In genomic region chr16:48384305-48384981, GRCh38 we compare ENCODE assay signal across 8 cellular contexts. TPM values are rescaled to one million over a fixed set of nuclear protein-coding genes. Genes with fewer than 3 reads are reported as not detected.
A peak's percentile ranks its signal among the peaks of the same experiment; 100 is the strongest.
DNase-seq lines count a peak whose midpoint lies in the region; ATAC-seq and TF ChIP-seq lines count a peak whose summit lies in the region.

No MANE protein-coding gene starts in this region.

- no peaks in the 10 kb centered on the region for H3K27me3 ChIP-seq in CD8-positive, alpha-beta T cell (ENCODE audit: insufficient read depth, low read length)
- H3K27me3 ChIP-seq in PC-9 (ENCODE audit: insufficient read depth, low read depth): no peaks in the 10 kb centered on the region

- no peak for TF ChIP-seq CTCF in CD8-positive, alpha-beta T cell (IDR thresholded peaks at IDR 0.05)
- TF ChIP-seq CTCF in PC-9 (conservative IDR thresholded peaks at IDR 0.05) (no peak), osteocyte (IDR thresholded peaks at IDR 0.05) (no peak)

- peaks cover 19% of the 10 kb centered on the region for H3K4me1 ChIP-seq in CD8-positive, alpha-beta T cell (ENCODE audit: insufficient read depth, low read length)
- H3K4me1 ChIP-seq in PC-9 (replicated peaks; ENCODE audit: insufficient read depth): peaks cover 31% of the 10 kb centered on the region

- no peaks in the 10 kb centered on the region for H3K36me3 ChIP-seq in CD8-positive, alpha-beta T cell (ENCODE audit: insufficient read depth, low read length)
- no peaks in the 10 kb centered on the region for H3K36me3 ChIP-seq in PC-9 (ENCODE audit: low read depth)

- no peaks in the 10 kb centered on the region for H3K9me2 ChIP-seq in PC-9 (ENCODE audit: insufficient read depth)

- CTCF ChIA-PET in CD8-positive, alpha-beta T cell (lab: Charles Lee): interaction anchor here (0.6 to 2.1 kb wide), 3 partner anchors 8 to 239 kb away, joined by 3 to 7 read pairs (median 4); no protein-coding TSS in a partner anchor
- CTCF ChIA-PET in PC-9 (lab: Charles Lee): no interaction called here

- POLR2A ChIA-PET in CD8-positive, alpha-beta T cell (lab: Charles Lee): interaction anchor here (0.9 to 2.4 kb wide), 9 partner anchors 11 to 246 kb away, joined by 3 to 10 read pairs (median 5); no protein-coding TSS in a partner anchor
- POLR2A ChIA-PET in PC-9 (lab: Charles Lee; ENCODE audit: unreplicated experiment): interaction anchor here (0.6 to 0.7 kb wide), 2 partner anchors 31 to 63 kb away, joined by 7 to 9 read pairs; no protein-coding TSS in a partner anchor

- peak; percentile 29 for ATAC-seq in CD8-positive, alpha-beta T cell
- peak; percentile 53 for ATAC-seq in GM18909 (IDR thresholded peaks at IDR 0.05; ENCODE audit: poor library complexity, unreplicated experiment)
- peak; percentile 40 for ATAC-seq in HG03095 (IDR thresholded peaks at IDR 0.05; ENCODE audit: unreplicated experiment)
- ATAC-seq in Right ventricle myocardium superior (ENCODE audit: poor library complexity): peak; percentile 66

- peak in 3 of 7 experiments; percentile 21 to 57 (median 29) for DNase-seq in CD8-positive, alpha-beta T cell
- DNase-seq in PC-9: peak in 1 of 2 experiments; percentile 55
- peak; percentile 78 for DNase-seq in Right ventricle myocardium superior
- DNase-seq in osteocyte (ENCODE audit: extremely low spot score, unreplicated experiment): no peak
- DNase-seq in kidney glomerular epithelial cell (lab: John Stamatoyannopoulos, UW): no peak

- H4K20me1 ChIP-seq in PC-9 (ENCODE audit: insufficient read depth): peaks cover 37% of the 10 kb centered on the region; the same call in 1 of the 2 replicates

- H2AFZ ChIP-seq in PC-9: peak overlapping the region; percentile 34

- H3K9me3 ChIP-seq in CD8-positive, alpha-beta T cell (ENCODE audit: low read length): no peaks in the 10 kb centered on the region
- H3K9me3 ChIP-seq in PC-9 (ENCODE audit: insufficient read depth, low read depth): no peaks in the 10 kb centered on the region

- H3K4me2 ChIP-seq in PC-9: peak overlapping the region; percentile 87

- H3F3A ChIP-seq in PC-9 (ENCODE audit: insufficient read depth, low read depth): peaks cover 11% of the 10 kb centered on the region; the same call in 1 of the 2 replicates

- H3K36me3 Mint-ChIP-seq in CD8-positive, alpha-beta T cell: peaks cover 4% of the 10 kb centered on the region
- H3K36me3 Mint-ChIP-seq in osteocyte (ENCODE audit: unreplicated experiment): no peaks in the 10 kb centered on the region

- H3K9me3 Mint-ChIP-seq in CD8-positive, alpha-beta T cell: no peaks in the 10 kb centered on the region
- no peaks in the 10 kb centered on the region for H3K9me3 Mint-ChIP-seq in osteocyte (ENCODE audit: unreplicated experiment)

- H3K4me3 Mint-ChIP-seq in CD8-positive, alpha-beta T cell: peak overlapping the region; percentile 86
- peak overlapping the region; percentile 90 for H3K4me3 Mint-ChIP-seq in osteocyte (ENCODE audit: unreplicated experiment)

- H3K27ac Mint-ChIP-seq in CD8-positive, alpha-beta T cell: peak overlapping the region; percentile 70
- H3K27ac Mint-ChIP-seq in osteocyte (ENCODE audit: unreplicated experiment): peak overlapping the region; percentile 95

- intact Hi-C loops in CD8-positive, alpha-beta T cell (cut with DNase I, micrococcal nuclease): loop anchor here (2.0 to 10.0 kb wide), 9 partner anchors 70 to 1710 kb away; partner anchors contain the start of genes ABCC11 (in 1 of the 2), C16orf87 (in 1 of the 2), DNAJA2 (in 1 of the 2) and ITFG1 (in 1 of the 2)
- intact Hi-C loops in PC-9 (cut with micrococcal nuclease; ENCODE audit: unreplicated experiment) (loop anchor here (2.0 kb wide), 1 partner anchor 24 kb away; no protein-coding TSS in a partner anchor), Right ventricle myocardium superior (cut with DNase I) (no loop called here)

- H3K4me3 ChIP-seq in CD8-positive, alpha-beta T cell (ENCODE audit: low read depth, low read length): peak overlapping the region; percentile 50
- peak overlapping the region; percentile 71 for H3K4me3 ChIP-seq in PC-9

- 0 to 1% (median 1%) methylated on average over 38 to 72 of the region's 72 CpGs for WGBS in adipose tissue, 3 donors

- H3K27ac ChIP-seq in CD8-positive, alpha-beta T cell (ENCODE audit: low read depth, low read length): peak overlapping the region; percentile 25
- peak overlapping the region; percentile 61 for H3K27ac ChIP-seq in PC-9
- H3K27ac ChIP-seq in adipose tissue (ENCODE audit: low read depth, low read length): peak overlapping the region; percentile 94

- H3K27me3 Mint-ChIP-seq in CD8-positive, alpha-beta T cell (ENCODE audit: low read depth): no peaks in the 10 kb centered on the region
- no peaks in the 10 kb centered on the region for H3K27me3 Mint-ChIP-seq in osteocyte (ENCODE audit: unreplicated experiment)

- H3K79me2 ChIP-seq in PC-9 (ENCODE audit: low read depth): peaks cover 51% of the 10 kb centered on the region

- BruUV-seq in PC-9 (replicated peaks; lab: Mats Ljungman, UMichigan): no TSS peak

- peaks cover 32% of the 10 kb centered on the region for H3K4me1 Mint-ChIP-seq in CD8-positive, alpha-beta T cell (ENCODE audit: low read depth)
- peaks cover 46% of the 10 kb centered on the region for H3K4me1 Mint-ChIP-seq in osteocyte (ENCODE audit: unreplicated experiment)

RNA-seq across cellular contexts. Expression of gene SIAH1, which starts 0.8 kb away (rescaled TPM):
- 10 to 100 TPM; 28.1 to 34.8 TPM for total RNA-seq in CD8-positive, alpha-beta T cell
- total RNA-seq in PC-9 (2021) (18.6 and 22.8 TPM in 2 replicates), Right ventricle myocardium superior (11.4 TPM), osteocyte (29.4 and 32.2 TPM in 2 replicates)
- polyA plus RNA-seq in adipose tissue: 10 to 100 TPM in 2 of 3 donors, 1 to 10 TPM in 1; 7.4 to 30.0 (median 20.1) TPM

Comparison
In these comparisons a context has a peak if more than half of its experiments do, and no peak if none do; other contexts are left out.
1. H3K27ac ChIP-seq: peak in every context shown above with its lines; median percentile 94 in adipose tissue; 61 in PC-9; 25 in CD8-positive, alpha-beta T cell.